20 cellular contexts compared by ENCODE assay signal in genomic region chr20:51565741-51566140, GRCh38. TPM values are rescaled to one million over a fixed set of nuclear protein-coding genes. Genes with fewer than 3 reads are reported as not detected.
DNase-seq lines count a peak whose midpoint lies in the region; ATAC-seq, FAIRE-seq and TF ChIP-seq lines count a peak whose summit lies in the region.
"Had no signal": no experiment of that assay in that cellular context is flagged by ENCODE, and none has a peak within 500 bp of the region (broad histone marks: within the 10 kb centered on the region; RNA-seq: fewer than 3 reads in every experiment).

No MANE protein-coding gene starts in this region.

- peaks cover 7% of the 10 kb centered on the region; the same call in 1 of the 2 replicates for H4K20me1 ChIP-seq in IMR-90 (ENCODE audit: insufficient read depth, low read length)

- no TSS peak for BruUV-seq in IMR-90 (replicated peaks; lab: Mats Ljungman, UMichigan)

- H3K9me1 ChIP-seq in IMR-90 (ENCODE audit: insufficient read depth, low read length) = peaks cover 7% of the 10 kb centered on the region; the same call in 1 of the 2 replicates

- DNase-seq in A549 (ENCODE audit: low read depth in 1 of 2, low spot score in 1 of 2) (no peak), IMR-90 (peak; percentile 32), astrocyte of the hippocampus (ENCODE audit: low read depth, low spot score) (peak; percentile 71), mesenchymal stem cell (no peak), NCI-H524 (lab: John Stamatoyannopoulos, UW) (no peak), trophoblast cell (no peak), T-helper 17 cell (no peak)
- DNase-seq: activated CD4-positive, alpha-beta T cell treated with anti-CD3 and anti-CD28 coated beads, Interleukin-2, amount 50 U/mL, for 1 hour; AML-193; DMS153; Kasumi-1; left ventricle myocardium superior; PC-3; stimulated activated CD4-positive, alpha-beta T cell treated with anti-CD3 and anti-CD28 coated beads, Interleukin-12 subunit alpha, Interleukin-12 subunit beta, amount 100 ng/mL, for 4 hours; T-helper 2 cell; upper lobe of left lung had no signal

- TF ChIP-seq POLR2A in A549 (IDR thresholded peaks at IDR 0.05; ENCODE audit: low read length) (no peak), IMR-90 (IDR thresholded peaks at IDR 0.05; ENCODE audit: low read depth, low read length) (no peak)

- POLR2A ChIA-PET in A549 (lab: Yijun Ruan, JAX) (no interaction called here), IMR-90 (lab: Charles Lee; ENCODE audit: unreplicated experiment) (no interaction called here)

- H3K9ac ChIP-seq in IMR-90 (ENCODE audit: low read depth, low read length) = no peak overlapping the region
- H3K9ac ChIP-seq in mesenchymal stem cell (ENCODE audit: low read length) = peak overlapping the region; percentile 66
- H3K9ac ChIP-seq in trophoblast cell (ENCODE audit: low read length) = no peak overlapping the region

- no peak for TF ChIP-seq CTCF in A549 (IDR thresholded peaks at IDR 0.05)
- no peak for TF ChIP-seq CTCF in IMR-90 (conservative IDR thresholded peaks at IDR 0.05; ENCODE audit: low read depth, low read length)

- no peak overlapping the region for H2AK9ac ChIP-seq in IMR-90 (replicated peaks; ENCODE audit: low read depth, low read length, poor library complexity)

- H3K27me3 Mint-ChIP-seq in T-helper 17 cell = peaks cover 23% of the 10 kb centered on the region

- dilution Hi-C loops in IMR-90 (cut with HindIII; ENCODE audit: low sequenced_read_pairs, unreplicated experiment) = no loop called here

- H4K12ac ChIP-seq in trophoblast cell (ENCODE audit: low read depth, low read length) = no peak overlapping the region

- TF ChIP-seq EP300 in A549 (IDR thresholded peaks at IDR 0.05) = no peak

- no peak for FAIRE-seq in A549 (lab: Jason Lieb, UNC)
- FAIRE-seq: endometrium, GM12892, GM19239 had no signal

- H2AK5ac ChIP-seq in IMR-90 (ENCODE audit: low read depth, low read length) (peak overlapping the region; percentile 18; the same call in 1 of the 2 replicates), mesenchymal stem cell (ENCODE audit: low read length, severe bottlenecking) (no peak overlapping the region), trophoblast cell (ENCODE audit: low read length) (no peak overlapping the region)

- no peak overlapping the region for H3K27ac Mint-ChIP-seq in T-helper 17 cell

- no peak for ATAC-seq in A549
- ATAC-seq in IMR-90 (ENCODE audit: low read depth) = no peak
- ATAC-seq in HG03432 (IDR thresholded peaks at IDR 0.05; ENCODE audit: unreplicated experiment) = no peak
- no peak for ATAC-seq in T-helper 17 cell
- ATAC-seq: left ventricle myocardium superior, PC-3 had no signal

- no peak overlapping the region for H2BK20ac ChIP-seq in IMR-90 (ENCODE audit: low read depth, low read length)

- no peak for TF ChIP-seq RAD21 in A549 (conservative IDR thresholded peaks at IDR 0.05 in 1 of 2, IDR thresholded peaks at IDR 0.05 in 1 of 2)
- no peak for TF ChIP-seq RAD21 in IMR-90 (IDR thresholded peaks at IDR 0.05; ENCODE audit: low read length)

- no peak overlapping the region for H2AFZ ChIP-seq in IMR-90 (replicated peaks; ENCODE audit: low read length, poor library complexity)
- H2AFZ ChIP-seq in mesenchymal stem cell (ENCODE audit: low read depth, low read length) = no peak overlapping the region
- H2AFZ ChIP-seq in trophoblast cell (ENCODE audit: insufficient read depth, low read length, poor library complexity) = no peak overlapping the region

- H3K27ac ChIP-seq in A549 = peak overlapping the region; percentile 49 to 64
- H3K27ac ChIP-seq in IMR-90 (ENCODE audit: insufficient read depth, low read length) = no peak overlapping the region
- no peak overlapping the region for H3K27ac ChIP-seq in mesenchymal stem cell (ENCODE audit: low read length, poor library complexity, severe bottlenecking)
- no peak overlapping the region for H3K27ac ChIP-seq in trophoblast cell (ENCODE audit: low read depth, low read length)
- H3K27ac ChIP-seq: upper lobe of left lung had no signal

- 30% methylated on average over 8 of the region's 8 CpGs for WGBS in A549 (ENCODE audit: missing lambda C conversion rate)
- WGBS in IMR-90 (ENCODE audit: extremely low coverage in 2 of 2, insufficient read length in 1 of 2), 2 experiments = 60% methylated on average over 3 of the region's 8 CpGs; no CpG with 5 or more reads in 1 of the 2 experiments
- 73% methylated on average over 7 of the region's 8 CpGs for WGBS in mesenchymal stem cell
- WGBS in trophoblast cell (ENCODE audit: extremely low coverage, insufficient coverage, insufficient read length) = no CpG with 5 or more reads among the region's 8 CpGs

- 0 out of 3 replicates have a peak, but pooled peaks cover 3% of the 10 kb centered on the region for H3K9me3 ChIP-seq in A549
- no peaks in the 10 kb centered on the region for H3K9me3 ChIP-seq in IMR-90 (ENCODE audit: control insufficient read depth, insufficient read depth, low read length)
- no peaks in the 10 kb centered on the region for H3K9me3 ChIP-seq in mesenchymal stem cell (ENCODE audit: control insufficient read depth, low read length)
- H3K9me3 ChIP-seq in trophoblast cell (ENCODE audit: insufficient read depth, low read depth, low read length) = no peaks in the 10 kb centered on the region
- H3K9me3 ChIP-seq in T-helper 17 cell (ENCODE audit: control insufficient read depth, low read length, poor library complexity, severe bottlenecking) = no peaks in the 10 kb centered on the region
- H3K9me3 ChIP-seq: upper lobe of left lung had no signal

- H3K4me1 Mint-ChIP-seq in T-helper 17 cell = peaks cover 12% of the 10 kb centered on the region

- H3K23ac ChIP-seq in IMR-90 (ENCODE audit: low read depth, low read length) (no peak overlapping the region), mesenchymal stem cell (ENCODE audit: low read length in 2 of 2) (no peak overlapping the region), trophoblast cell (ENCODE audit: low read length) (no peak overlapping the region)

- peaks cover 2% of the 10 kb centered on the region for H3K36me3 Mint-ChIP-seq in T-helper 17 cell (ENCODE audit: low read depth)

- H4K5ac ChIP-seq in IMR-90 (ENCODE audit: low read depth, low read length) = no peak overlapping the region

- peaks cover 1% of the 10 kb centered on the region for H3K79me2 ChIP-seq in trophoblast cell (ENCODE audit: control insufficient read depth, insufficient read depth, low read length, poor library complexity)

- no peak overlapping the region for H3K4me3 Mint-ChIP-seq in T-helper 17 cell

- CTCF ChIA-PET in A549 (lab: Yijun Ruan, JAX) (interaction anchor here (1.0 to 2.2 kb wide), 8 partner anchors 21 to 578 kb away, joined by 3 to 19 read pairs (median 5); no protein-coding TSS in a partner anchor), IMR-90 (lab: Yijun Ruan, JAX) (no interaction called here)

- no peak overlapping the region for H3K56ac ChIP-seq in IMR-90 (ENCODE audit: extremely low read depth, insufficient read depth, low read length)

- H3K4me3 ChIP-seq in A549 (no peak overlapping the region), IMR-90 (ENCODE audit: insufficient read depth, low read depth, low read length) (no peak overlapping the region), mesenchymal stem cell (ENCODE audit: insufficient read depth in 1 of 2, low read depth in 1 of 2, low read length in 2 of 2) (peak overlapping the region in 1 of 2 experiments; percentile 53), trophoblast cell (ENCODE audit: low read depth, low read length) (no peak overlapping the region)
- H3K4me3 ChIP-seq: upper lobe of left lung had no signal

- H3K4me2 ChIP-seq in A549 = peak overlapping the region; percentile 63
- no peak overlapping the region for H3K4me2 ChIP-seq in IMR-90 (ENCODE audit: low read depth, low read length)
- no peak overlapping the region for H3K4me2 ChIP-seq in mesenchymal stem cell (ENCODE audit: low read length, poor library complexity, severe bottlenecking)
- H3K4me2 ChIP-seq in trophoblast cell (ENCODE audit: low read length) = no peak overlapping the region

- H2BK12ac ChIP-seq in mesenchymal stem cell (ENCODE audit: low read length in 2 of 2) = no peak overlapping the region
- H2BK12ac ChIP-seq in trophoblast cell (ENCODE audit: low read length) = no peak overlapping the region

- H3K14ac ChIP-seq in IMR-90 (replicated peaks; ENCODE audit: low read depth, low read length) = peak overlapping the region; percentile 61
- H3K14ac ChIP-seq in mesenchymal stem cell (ENCODE audit: low read length in 2 of 2) = no peak overlapping the region
- no peak overlapping the region for H3K14ac ChIP-seq in trophoblast cell (ENCODE audit: low read length)

- H2BK120ac ChIP-seq in IMR-90 (ENCODE audit: low read depth, low read length) (no peak overlapping the region), mesenchymal stem cell (ENCODE audit: low read depth, low read length) (no peak overlapping the region), trophoblast cell (ENCODE audit: insufficient read depth, low read length, poor library complexity) (no peak overlapping the region)

- H3K27me3 ChIP-seq in IMR-90 (ENCODE audit: control insufficient read depth, insufficient read depth, low read length) (peaks cover 2% of the 10 kb centered on the region; the same call in 1 of the 2 replicates), mesenchymal stem cell (ENCODE audit: control insufficient read depth in 1 of 2, insufficient read depth in 1 of 2, low read length in 2 of 2) (peaks cover 18 to 22% of the 10 kb centered on the region in 2 experiments), trophoblast cell (ENCODE audit: insufficient read depth, low read length) (peaks cover 6% of the 10 kb centered on the region)

- H2BK15ac ChIP-seq in IMR-90 (ENCODE audit: low read depth, low read length) = no peak overlapping the region
- H2BK15ac ChIP-seq in mesenchymal stem cell (ENCODE audit: low read depth, poor library complexity, severe bottlenecking) = no peak overlapping the region

- H3K18ac ChIP-seq in IMR-90 (ENCODE audit: low read depth, low read length) (no peak overlapping the region), mesenchymal stem cell (ENCODE audit: low read depth in 1 of 2, low read length in 2 of 2) (no peak overlapping the region), trophoblast cell (ENCODE audit: low read length) (no peak overlapping the region)

- H4K8ac ChIP-seq in IMR-90 (ENCODE audit: low read depth in 2 of 2, low read length in 2 of 2) (no peak overlapping the region), mesenchymal stem cell (ENCODE audit: low read length) (no peak overlapping the region), trophoblast cell (ENCODE audit: low read depth, low read length) (no peak overlapping the region)

- H4K91ac ChIP-seq in IMR-90 (ENCODE audit: insufficient read depth, low read depth, low read length) = no peak overlapping the region
- H4K91ac ChIP-seq in mesenchymal stem cell (ENCODE audit: low read length) = no peak overlapping the region
- H4K91ac ChIP-seq in trophoblast cell (ENCODE audit: low read depth, low read length) = no peak overlapping the region

- 0 out of 4 replicates have a peak, but pooled peaks cover 0 to under 1% of the 10 kb centered on the region in 2 experiments for H3K79me1 ChIP-seq in IMR-90 (ENCODE audit: low read depth in 1 of 2, low read length in 2 of 2)
- H3K79me1 ChIP-seq in mesenchymal stem cell (replicated peaks; ENCODE audit: low read length, poor library complexity, severe bottlenecking) = no peaks in the 10 kb centered on the region
- H3K79me1 ChIP-seq in trophoblast cell (ENCODE audit: low read length) = peaks cover 13% of the 10 kb centered on the region

- H2BK5ac ChIP-seq in IMR-90 (ENCODE audit: low read depth, low read length, poor library complexity, severe bottlenecking) = no peak overlapping the region
- H2BK5ac ChIP-seq in mesenchymal stem cell (ENCODE audit: low read depth, low read length, poor library complexity, severe bottlenecking) = no peak overlapping the region
- H2BK5ac ChIP-seq in trophoblast cell (ENCODE audit: low read depth, low read length, poor library complexity) = no peak overlapping the region

- intact Hi-C loops in IMR-90 (cut with micrococcal nuclease) = no loop called here

- in situ Hi-C loops in IMR-90 (cut with MboI; ENCODE audit: low sequenced_read_pairs) = no loop called here

- H3K4ac ChIP-seq in IMR-90 (ENCODE audit: low read depth, low read length) (no peak overlapping the region; the same call in 1 of the 2 replicates), mesenchymal stem cell (ENCODE audit: low read depth in 1 of 2, low read length in 2 of 2) (no peak overlapping the region), trophoblast cell (ENCODE audit: low read depth, low read length) (no peak overlapping the region)

- H3K4me1 ChIP-seq in A549 (peaks cover 55% of the 10 kb centered on the region), IMR-90 (ENCODE audit: control insufficient read depth, insufficient read depth, low read length) (peaks cover 10% of the 10 kb centered on the region), mesenchymal stem cell (ENCODE audit: control insufficient read depth, insufficient read depth, low read depth, low read length) (peaks cover 19% of the 10 kb centered on the region), trophoblast cell (ENCODE audit: control insufficient read depth in 1 of 2, insufficient read depth in 2 of 2, low read length in 2 of 2) (peaks cover 5 to 10% of the 10 kb centered on the region in 2 experiments)

- no peaks in the 10 kb centered on the region for H3K36me3 ChIP-seq in IMR-90 (ENCODE audit: control insufficient read depth, insufficient read depth, low read length)
- no peaks in the 10 kb centered on the region for H3K36me3 ChIP-seq in mesenchymal stem cell (ENCODE audit: control insufficient read depth in 1 of 2, insufficient read depth in 2 of 2, low read depth in 1 of 2, low read length in 2 of 2)
- H3K36me3 ChIP-seq in trophoblast cell (ENCODE audit: control insufficient read depth in 1 of 2, insufficient read depth in 2 of 2, low read length in 2 of 2) = no peaks in the 10 kb centered on the region
- H3K36me3 ChIP-seq: upper lobe of left lung had no signal

RNA-seq across cellular contexts. Expression of gene NFATC2, which starts 23.2 kb away (rescaled TPM):
- polyA plus RNA-seq in A549 (2011; rRNA removed) (1.6 and 2.4 TPM in 2 replicates), A549 (2017; fragmentation: RNase III; extraction: RNeasy Plus Mini Kit Qiagen cat#74134 plus additional on column Dnase treatment) (0.75 to 0.99 TPM (median 0.75 TPM) in 3 replicates), IMR-90 (2012; rRNA removed) (0.38 and 0.44 TPM in 2 replicates)
- 0.81 and 1.2 TPM in 2 replicates for polyA plus RNA-seq in A549 (2012; cell fraction: cytosol; rRNA removed)
- polyA plus RNA-seq in A549 (2012; cell fraction: nucleus; rRNA removed) = 1.7 and 1.8 TPM in 2 replicates
- polyA minus RNA-seq in A549 (2011; rRNA and poly(A)+ RNA removed) = 1.4 and 2.4 TPM in 2 replicates
- total RNA-seq in IMR-90 (2012; rRNA removed) (0.18 and 0.28 TPM in 2 replicates), T-helper 17 cell (10 to 100 TPM; 51.0 to 58.7 TPM)
- polyA plus RNA-seq in IMR-90 (2012; cell fraction: cytosol; rRNA removed) = 0.16 and 0.22 TPM in 2 replicates
- 0.70 and 0.74 TPM in 2 replicates for polyA plus RNA-seq in IMR-90 (2012; cell fraction: nucleus; rRNA removed; ENCODE audit: low replicate concordance)
- 3.8 TPM for polyA plus RNA-seq in mesenchymal stem cell (2013, experiment 1 of 2)
- 3.6 TPM for polyA plus RNA-seq in mesenchymal stem cell (2013, experiment 2 of 2)
- 6.7 and 7.6 TPM in 2 replicates for polyA plus RNA-seq in trophoblast cell (2013)

Comparison
In these comparisons a context has a peak if more than half of its experiments do, and no peak if none do; other contexts are left out.
1. DNase-seq: peak in IMR-90 (single experiment) and astrocyte of the hippocampus (single experiment); none in A549 (0 of 2), mesenchymal stem cell (single experiment), NCI-H524 (0 of 2), trophoblast cell (0 of 2) and T-helper 17 cell (0 of 3).
2. H3K27ac ChIP-seq: peak in A549 (2 of 2); none in IMR-90 (single experiment), mesenchymal stem cell (single experiment) and trophoblast cell (single experiment).
3. RNA of gene NFATC2, which starts 23.2 kb away (total RNA-seq): 51.0 to 58.7 TPM in T-helper 17 cell; 0.18 to 0.28 TPM in IMR-90; every median in the first group is over 10 times any median in the second.